Comparison of ENCODE assay signal across 23 cellular contexts in the genomic region with DNA sequence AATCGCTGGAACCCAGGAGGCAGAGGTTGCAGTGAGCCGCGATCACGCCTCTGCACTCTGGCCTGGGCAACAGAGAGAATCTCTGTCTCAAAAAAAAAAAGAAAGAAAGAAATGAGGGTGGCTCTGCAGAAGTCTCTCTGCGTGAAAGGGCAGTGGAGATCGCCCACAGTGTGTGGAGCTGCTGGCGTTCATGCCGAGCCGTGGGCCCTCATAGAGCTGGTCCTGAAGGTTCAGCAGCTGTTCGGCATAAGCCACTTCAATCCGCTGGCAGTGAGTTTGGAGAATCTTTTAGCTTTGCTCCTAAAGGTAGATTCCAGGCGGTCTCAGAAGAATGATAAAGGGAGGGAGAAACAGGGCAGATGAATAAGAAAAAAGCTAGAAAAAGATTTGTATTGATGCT. TPM values are rescaled to one million over a fixed set of nuclear protein-coding genes. Genes with fewer than 3 reads are reported as not detected.
DNase-seq lines count a peak whose midpoint lies in the region; ATAC-seq and TF ChIP-seq lines count a peak whose summit lies in the region.
"Had no signal": no experiment of that assay in that cellular context is flagged by ENCODE, and none has a peak within 500 bp of the region (broad histone marks: within the 10 kb centered on the region; RNA-seq: fewer than 3 reads in every experiment).

No MANE protein-coding gene starts in this region.

- peaks cover 3% of the 10 kb centered on the region for H3K9me3 Mint-ChIP-seq in nephron
- no peaks in the 10 kb centered on the region for H3K9me3 Mint-ChIP-seq in stimulated activated memory B cell treated with anti-CD40 and anti-IgM and Interleukin-4, amounts not matched to agents 10 μg/mL and 1 μg/mL and 100 μg/mL, for 72 hours
- H3K9me3 Mint-ChIP-seq: CD4-positive, CD25-positive, alpha-beta regulatory T cell had no signal

- H3K36me3 ChIP-seq in right atrium auricular region, result no peaks in the 10 kb centered on the region
- H3K36me3 ChIP-seq: BE2C had no signal

- peaks cover 43% of the 10 kb centered on the region for H3K36me3 Mint-ChIP-seq in nephron (ENCODE audit: low read depth)
- no peaks in the 10 kb centered on the region for H3K36me3 Mint-ChIP-seq in stimulated activated memory B cell treated with anti-CD40 and anti-IgM and Interleukin-4, amounts not matched to agents 10 μg/mL and 1 μg/mL and 100 μg/mL, for 72 hours

- no peak for TF ChIP-seq CTCF in RWPE1 (conservative IDR thresholded peaks at IDR 0.05; ENCODE audit: low read depth)
- no peak for TF ChIP-seq CTCF in right atrium auricular region (IDR thresholded peaks at IDR 0.05)
- no peak for TF ChIP-seq CTCF in nephron (IDR thresholded peaks at IDR 0.05; ENCODE audit: unreplicated experiment in 3 of 3)

- H3K27me3 Mint-ChIP-seq in nephron (ENCODE audit: low read depth), result peaks cover 5% of the 10 kb centered on the region
- H3K27me3 Mint-ChIP-seq in stimulated activated memory B cell treated with anti-CD40 and anti-IgM and Interleukin-4, amounts not matched to agents 10 μg/mL and 1 μg/mL and 100 μg/mL, for 72 hours, result peaks cover 12% of the 10 kb centered on the region

- peaks cover 43% of the 10 kb centered on the region for H3K4me1 Mint-ChIP-seq in nephron
- peaks cover 8% of the 10 kb centered on the region for H3K4me1 Mint-ChIP-seq in stimulated activated memory B cell treated with anti-CD40 and anti-IgM and Interleukin-4, amounts not matched to agents 10 μg/mL and 1 μg/mL and 100 μg/mL, for 72 hours
- H3K4me1 Mint-ChIP-seq: CD4-positive, CD25-positive, alpha-beta regulatory T cell had no signal

- H3K4me3 Mint-ChIP-seq in nephron, result no peak overlapping the region
- H3K4me3 Mint-ChIP-seq in stimulated activated memory B cell treated with anti-CD40 and anti-IgM and Interleukin-4, amounts not matched to agents 10 μg/mL and 1 μg/mL and 100 μg/mL, for 72 hours, result no peak overlapping the region
- H3K4me3 Mint-ChIP-seq: CD4-positive, CD25-positive, alpha-beta regulatory T cell had no signal

- DNase-seq in NCI-H526 (lab: John Stamatoyannopoulos, UW), result peak; percentile 50 to 59
- DNase-seq in NCI-H526 treated with DMSO at 0.1 percent for 48 hours (lab: John Stamatoyannopoulos, UW), result no peak
- DNase-seq in RWPE1 (ENCODE audit: low spot score), result no peak
- peak; percentile 42 for DNase-seq in right atrium auricular region (ENCODE audit: low spot score)
- DNase-seq in 8988T, result no peak
- DNase-seq: BE2C; CD4-positive, CD25-positive, alpha-beta regulatory T cell; COR-L47; DMS 273 treated with DMSO at 0.1 percent for 48 hours; DND-41; GDM1; NCI-H1092 treated with DMSO at 0.1 percent for 48 hours; NCI-H146; NCI-H2081; NCI-H2171 treated with DMSO at 0.1 percent for 48 hours; NCI-H446 treated with DMSO at 0.1 percent for 48 hours; NCI-H748 treated with DMSO at 0.1 percent for 48 hours; SIG-M5 had no signal

- peaks cover 0 to 4% of the 10 kb centered on the region in 2 donors for H3K9me3 ChIP-seq in right atrium auricular region
- H3K9me3 ChIP-seq: BE2C had no signal

- no peak overlapping the region for H3K4me3 ChIP-seq in right atrium auricular region
- H3K4me3 ChIP-seq: K562 had no signal

- no peak for ATAC-seq in GM21528 (IDR thresholded peaks at IDR 0.05; ENCODE audit: low FRiP score, unreplicated experiment)
- no peak for ATAC-seq in stimulated activated memory B cell treated with anti-CD40 and anti-IgM and Interleukin-4, amounts not matched to agents 10 μg/mL and 1 μg/mL and 100 μg/mL, for 72 hours
- ATAC-seq: HCT116 had no signal

- peak overlapping the region; percentile 27; the same call in 1 of the 2 replicates for H3K27ac ChIP-seq in RWPE1
- peak overlapping the region; percentile 88 to 97 for H3K27ac ChIP-seq in right atrium auricular region

- H3K4me1 ChIP-seq in right atrium auricular region, result peaks cover 0 to 39% of the 10 kb centered on the region in 2 donors

- H3K27ac Mint-ChIP-seq in nephron, result peak overlapping the region in 2 of 3 experiments; percentile 39 to 47
- H3K27ac Mint-ChIP-seq in stimulated activated memory B cell treated with anti-CD40 and anti-IgM and Interleukin-4, amounts not matched to agents 10 μg/mL and 1 μg/mL and 100 μg/mL, for 72 hours, result no peak overlapping the region

- CTCF ChIA-PET in RWPE1 (lab: Yijun Ruan, JAX), result interaction anchor here (0.6 kb wide), 1 partner anchor 1509 kb away, joined by 3 read pairs; no protein-coding TSS in a partner anchor

- no peaks in the 10 kb centered on the region for H3K27me3 ChIP-seq in right atrium auricular region
- H3K27me3 ChIP-seq: BE2C had no signal

- POLR2A ChIA-PET in RWPE1 (lab: Yijun Ruan, JAX; ENCODE audit: low non-redundant PET), result no interaction called here

RNA-seq across cellular contexts. Expression of gene ATP2A2, which starts 36.7 kb away (rescaled TPM):
- total RNA-seq in right atrium auricular region, result 1,000 to 10,000 TPM; 1,597 to 3,086 TPM

Comparison
In these comparisons a context has a peak if more than half of its experiments do, and no peak if none do; other contexts are left out.
1. DNase-seq: peak in NCI-H526 (2 of 2) and right atrium auricular region (single experiment); none in NCI-H526 treated with DMSO at 0.1 percent for 48 hours (single experiment), RWPE1 (single experiment) and 8988T (single experiment).